8 cellular contexts compared by ENCODE assay signal in the genomic region with DNA sequence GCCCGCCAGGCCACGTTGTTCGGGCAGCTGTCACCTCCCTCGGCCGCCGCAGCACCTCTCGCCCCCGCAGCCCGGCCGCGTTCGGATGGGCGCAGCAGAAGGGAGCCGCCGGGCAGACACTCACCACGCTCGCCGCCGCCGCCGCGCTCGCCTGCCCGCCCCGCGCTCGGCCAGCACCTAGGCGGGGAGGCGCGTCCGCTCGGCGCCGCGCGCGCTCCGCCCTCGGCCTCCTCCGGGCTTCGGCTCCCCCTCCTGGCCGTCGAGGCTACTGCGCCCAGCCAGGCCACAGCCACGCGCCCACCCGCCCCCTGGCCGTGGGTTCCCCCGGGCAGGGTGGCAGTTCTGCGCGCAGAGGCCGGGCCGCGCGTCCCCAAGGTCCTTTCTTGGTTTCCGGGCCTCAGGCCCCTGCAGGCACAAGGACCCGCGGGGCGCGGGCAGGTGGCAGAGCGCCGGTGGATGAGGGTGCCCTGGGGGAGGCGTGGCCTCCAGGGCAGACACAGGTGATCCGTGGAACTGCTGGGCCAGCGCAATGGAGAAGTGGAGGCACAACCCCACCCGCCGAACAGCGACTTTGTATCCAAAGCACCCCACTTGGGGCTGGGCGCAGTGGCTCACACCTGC. TPM values are rescaled to one million over a fixed set of nuclear protein-coding genes. Genes with fewer than 3 reads are reported as not detected.
A peak's percentile ranks its signal among the peaks of the same experiment; 100 is the strongest.
DNase-seq lines count a peak whose midpoint lies in the region; ATAC-seq lines count a peak whose summit lies in the region.

A gene (minus strand): TSS at position 189 of the 621 bp plus-strand sequence. CDS start 3,275 bp downstream, outside the sequence.

- no peaks in the 10 kb centered on the region for H3K9me3 Mint-ChIP-seq in activated CD8-positive, alpha-beta T cell treated with anti-CD3 and anti-CD28 coated beads, Interleukin-2, amount 10 ng/mL, durations not matched to agents 7 days and 5 days (ENCODE audit: insufficient read depth)
- H3K9me3 Mint-ChIP-seq in memory B cell: no peaks in the 10 kb centered on the region

- H3K36me3 ChIP-seq in effector memory CD4-positive, alpha-beta T cell (ENCODE audit: control insufficient read depth, insufficient read depth, low read length): peaks cover 22% of the 10 kb centered on the region

- CTCF ChIA-PET in activated CD8-positive, alpha-beta T cell treated with anti-CD3 and anti-CD28 coated beads, Interleukin-2, amount 10 ng/mL, durations not matched to agents 7 days and 5 days (lab: Charles Lee): interaction anchor here (1.0 to 1.4 kb wide), 2 partner anchors 14 to 210 kb away, joined by 4 read pairs; no protein-coding TSS in a partner anchor

- peak within 1 kb of the TSS; percentile 93 for H3K27ac Mint-ChIP-seq in activated CD8-positive, alpha-beta T cell treated with anti-CD3 and anti-CD28 coated beads, Interleukin-2, amount 10 ng/mL, durations not matched to agents 7 days and 5 days
- peak within 1 kb of the TSS; percentile 89 for H3K27ac Mint-ChIP-seq in memory B cell

- peaks cover 29% of the 10 kb centered on the region for H3K4me1 ChIP-seq in effector memory CD4-positive, alpha-beta T cell (ENCODE audit: control insufficient read depth, insufficient read depth, low read length, poor library complexity, severe bottlenecking)

- peaks cover 26% of the 10 kb centered on the region for H3K4me1 Mint-ChIP-seq in activated CD8-positive, alpha-beta T cell treated with anti-CD3 and anti-CD28 coated beads, Interleukin-2, amount 10 ng/mL, durations not matched to agents 7 days and 5 days (ENCODE audit: low read depth)
- peaks cover 7% of the 10 kb centered on the region for H3K4me1 Mint-ChIP-seq in memory B cell

- peak within 1 kb of the TSS; percentile 94 for H3K4me3 Mint-ChIP-seq in activated CD8-positive, alpha-beta T cell treated with anti-CD3 and anti-CD28 coated beads, Interleukin-2, amount 10 ng/mL, durations not matched to agents 7 days and 5 days
- peak within 1 kb of the TSS; percentile 98 for H3K4me3 Mint-ChIP-seq in memory B cell

- DNase-seq in AML-193 (lab: John Stamatoyannopoulos, UW) (peak; percentile 50 to 66), NCI-H82 (lab: John Stamatoyannopoulos, UW) (peak; percentile 79), memory B cell (ENCODE audit: low spot score in 2 of 2) (peak; percentile 92 to 97)
- DNase-seq in activated CD8-positive, alpha-beta T cell treated with anti-CD3 and anti-CD28 coated beads, Interleukin-2, amount 10 ng/mL, durations not matched to agents 7 days and 5 days: peak; percentile 87
- peak; percentile 70 to 75 (median 71) for DNase-seq in effector memory CD4-positive, alpha-beta T cell
- peak; percentile 79 for DNase-seq in stimulated activated CD8-positive, alpha-beta memory T cell treated with anti-CD3 and anti-CD28 coated beads, Interleukin-12 subunit alpha, Interleukin-12 subunit beta, amount 100 ng/mL, for 4 hours (ENCODE audit: low read depth)

- no peaks in the 10 kb centered on the region for H3K27me3 Mint-ChIP-seq in activated CD8-positive, alpha-beta T cell treated with anti-CD3 and anti-CD28 coated beads, Interleukin-2, amount 10 ng/mL, durations not matched to agents 7 days and 5 days (ENCODE audit: low read depth)
- H3K27me3 Mint-ChIP-seq in memory B cell: no peaks in the 10 kb centered on the region

- peak within 1 kb of the TSS; percentile 98 for H3K27ac ChIP-seq in effector memory CD4-positive, alpha-beta T cell (ENCODE audit: insufficient read depth, low read length, poor library complexity, severe bottlenecking)

- H3K9me3 ChIP-seq in effector memory CD4-positive, alpha-beta T cell (ENCODE audit: control insufficient read depth, low read length): no peaks in the 10 kb centered on the region

- peak within 1 kb of the TSS; percentile 91 for H3K4me3 ChIP-seq in effector memory CD4-positive, alpha-beta T cell (ENCODE audit: insufficient read depth, low read depth, low read length, poor library complexity, severe bottlenecking)

- ATAC-seq in GM19035 (IDR thresholded peaks at IDR 0.05; ENCODE audit: unreplicated experiment) (peak; percentile 59), HG03342 (IDR thresholded peaks at IDR 0.05; ENCODE audit: unreplicated experiment) (peak; percentile 58), memory B cell (ENCODE audit: low read depth) (peak; percentile 66)
- peak; percentile 57 for ATAC-seq in activated CD8-positive, alpha-beta T cell treated with anti-CD3 and anti-CD28 coated beads, Interleukin-2, amount 10 ng/mL, durations not matched to agents 7 days and 5 days

- H3K36me3 Mint-ChIP-seq in activated CD8-positive, alpha-beta T cell treated with anti-CD3 and anti-CD28 coated beads, Interleukin-2, amount 10 ng/mL, durations not matched to agents 7 days and 5 days (ENCODE audit: low read depth): peaks cover 21% of the 10 kb centered on the region
- H3K36me3 Mint-ChIP-seq in memory B cell: peaks cover 4% of the 10 kb centered on the region

- H3K27me3 ChIP-seq in effector memory CD4-positive, alpha-beta T cell (replicated peaks; ENCODE audit: control insufficient read depth, insufficient read depth, low read length, poor library complexity, severe bottlenecking): no peaks in the 10 kb centered on the region

- POLR2A ChIA-PET in activated CD8-positive, alpha-beta T cell treated with anti-CD3 and anti-CD28 coated beads, Interleukin-2, amount 10 ng/mL, durations not matched to agents 7 days and 5 days (lab: Charles Lee): interaction anchor here (1.6 kb wide), 1 partner anchor 11 kb away, joined by 6 read pairs; a partner anchor contains a TSS

RNA-seq across cellular contexts. Expression of the gene that starts here (rescaled TPM):
- 10 to 100 TPM; 51.2 to 56.4 TPM for total RNA-seq in activated CD8-positive, alpha-beta T cell treated with anti-CD3 and anti-CD28 coated beads, Interleukin-2, amount 10 ng/mL, durations not matched to agents 7 days and 5 days

Comparison
In these comparisons a context has a peak if more than half of its experiments do, and no peak if none do; other contexts are left out.
1. Peak in every context shown above with its lines: DNase-seq, ATAC-seq, H3K4me3 ChIP-seq and H3K27ac ChIP-seq.